In the genomic region with DNA sequence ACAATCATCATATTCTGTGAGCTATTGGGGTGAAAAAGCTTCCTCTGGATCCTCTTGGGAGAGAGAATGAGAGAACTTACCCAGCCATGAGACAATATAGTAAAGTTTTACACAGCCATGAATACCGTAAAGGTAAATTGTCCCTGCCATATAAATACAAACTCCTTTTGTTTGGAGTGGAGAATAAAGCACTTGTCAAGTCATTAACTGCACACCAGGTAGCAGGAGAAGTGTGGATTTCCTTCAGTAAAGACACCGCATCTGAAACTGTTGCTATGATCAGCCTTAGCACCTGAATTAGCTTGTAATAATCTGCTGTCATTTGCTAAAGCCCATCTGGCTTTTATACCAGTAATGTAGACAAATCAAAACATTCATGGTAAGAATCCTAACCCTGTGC, we compare ENCODE assay signal across 2 cellular contexts.
TF ChIP-seq lines count a peak whose summit lies in the region.

No MANE protein-coding gene starts in this region.

TF ChIP-seq in neural cell, 6 proteins besides CTCF, POLR2A, EP300 and RAD21 (continued from another document):
- TF ChIP-seq, protein P1, sequence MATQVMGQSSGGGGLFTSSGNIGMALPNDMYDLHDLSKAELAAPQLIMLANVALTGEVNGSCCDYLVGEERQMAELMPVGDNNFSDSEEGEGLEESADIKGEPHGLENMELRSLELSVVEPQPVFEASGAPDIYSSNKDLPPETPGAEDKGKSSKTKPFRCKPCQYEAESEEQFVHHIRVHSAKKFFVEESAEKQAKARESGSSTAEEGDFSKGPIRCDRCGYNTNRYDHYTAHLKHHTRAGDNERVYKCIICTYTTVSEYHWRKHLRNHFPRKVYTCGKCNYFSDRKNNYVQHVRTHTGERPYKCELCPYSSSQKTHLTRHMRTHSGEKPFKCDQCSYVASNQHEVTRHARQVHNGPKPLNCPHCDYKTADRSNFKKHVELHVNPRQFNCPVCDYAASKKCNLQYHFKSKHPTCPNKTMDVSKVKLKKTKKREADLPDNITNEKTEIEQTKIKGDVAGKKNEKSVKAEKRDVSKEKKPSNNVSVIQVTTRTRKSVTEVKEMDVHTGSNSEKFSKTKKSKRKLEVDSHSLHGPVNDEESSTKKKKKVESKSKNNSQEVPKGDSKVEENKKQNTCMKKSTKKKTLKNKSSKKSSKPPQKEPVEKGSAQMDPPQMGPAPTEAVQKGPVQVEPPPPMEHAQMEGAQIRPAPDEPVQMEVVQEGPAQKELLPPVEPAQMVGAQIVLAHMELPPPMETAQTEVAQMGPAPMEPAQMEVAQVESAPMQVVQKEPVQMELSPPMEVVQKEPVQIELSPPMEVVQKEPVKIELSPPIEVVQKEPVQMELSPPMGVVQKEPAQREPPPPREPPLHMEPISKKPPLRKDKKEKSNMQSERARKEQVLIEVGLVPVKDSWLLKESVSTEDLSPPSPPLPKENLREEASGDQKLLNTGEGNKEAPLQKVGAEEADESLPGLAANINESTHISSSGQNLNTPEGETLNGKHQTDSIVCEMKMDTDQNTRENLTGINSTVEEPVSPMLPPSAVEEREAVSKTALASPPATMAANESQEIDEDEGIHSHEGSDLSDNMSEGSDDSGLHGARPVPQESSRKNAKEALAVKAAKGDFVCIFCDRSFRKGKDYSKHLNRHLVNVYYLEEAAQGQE (IDR thresholded peaks at IDR 0.05; ENCODE audit: borderline replicate concordance) = no peak

TF ChIP-seq in HepG2, 621 proteins besides CTCF, POLR2A, EP300 and RAD21 (continued from another document):
- TF ChIP-seq, protein P2, sequence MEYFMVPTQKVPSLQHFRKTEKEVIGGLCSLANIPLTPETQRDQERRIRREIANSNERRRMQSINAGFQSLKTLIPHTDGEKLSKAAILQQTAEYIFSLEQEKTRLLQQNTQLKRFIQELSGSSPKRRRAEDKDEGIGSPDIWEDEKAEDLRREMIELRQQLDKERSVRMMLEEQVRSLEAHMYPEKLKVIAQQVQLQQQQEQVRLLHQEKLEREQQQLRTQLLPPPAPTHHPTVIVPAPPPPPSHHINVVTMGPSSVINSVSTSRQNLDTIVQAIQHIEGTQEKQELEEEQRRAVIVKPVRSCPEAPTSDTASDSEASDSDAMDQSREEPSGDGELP (IDR thresholded peaks at IDR 0.05; ENCODE audit: borderline replicate concordance, low read depth) = no peak
- TF ChIP-seq, protein P3, sequence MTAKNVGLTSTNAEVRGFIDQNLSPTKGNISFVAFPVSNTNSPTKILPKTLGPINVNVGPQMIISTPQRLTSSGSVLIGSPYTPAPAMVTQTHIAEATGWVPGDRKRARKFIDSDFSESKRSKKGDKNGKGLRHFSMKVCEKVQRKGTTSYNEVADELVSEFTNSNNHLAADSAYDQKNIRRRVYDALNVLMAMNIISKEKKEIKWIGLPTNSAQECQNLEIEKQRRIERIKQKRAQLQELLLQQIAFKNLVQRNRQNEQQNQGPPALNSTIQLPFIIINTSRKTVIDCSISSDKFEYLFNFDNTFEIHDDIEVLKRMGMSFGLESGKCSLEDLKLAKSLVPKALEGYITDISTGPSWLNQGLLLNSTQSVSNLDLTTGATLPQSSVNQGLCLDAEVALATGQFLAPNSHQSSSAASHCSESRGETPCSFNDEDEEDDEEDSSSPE (CRISPR knock-in tag; IDR thresholded peaks at IDR 0.05) = no peak
- TF ChIP-seq, protein P4, sequence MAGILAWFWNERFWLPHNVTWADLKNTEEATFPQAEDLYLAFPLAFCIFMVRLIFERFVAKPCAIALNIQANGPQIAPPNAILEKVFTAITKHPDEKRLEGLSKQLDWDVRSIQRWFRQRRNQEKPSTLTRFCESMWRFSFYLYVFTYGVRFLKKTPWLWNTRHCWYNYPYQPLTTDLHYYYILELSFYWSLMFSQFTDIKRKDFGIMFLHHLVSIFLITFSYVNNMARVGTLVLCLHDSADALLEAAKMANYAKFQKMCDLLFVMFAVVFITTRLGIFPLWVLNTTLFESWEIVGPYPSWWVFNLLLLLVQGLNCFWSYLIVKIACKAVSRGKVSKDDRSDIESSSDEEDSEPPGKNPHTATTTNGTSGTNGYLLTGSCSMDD (CRISPR knock-in tag; IDR thresholded peaks at IDR 0.05) = no peak
- TF ChIP-seq ZNF569 (CRISPR knock-in tag; IDR thresholded peaks at IDR 0.05; ENCODE audit: borderline replicate concordance) = no peak
